Comparison of ENCODE assay signal across 2 cellular contexts in genomic region chr4:52704133-52704532, GRCh38.
TF ChIP-seq lines count a peak whose summit lies in the region.

No MANE protein-coding gene starts in this region.

TF ChIP-seq in liver, 16 proteins besides CTCF, POLR2A, EP300 and RAD21:
- TF ChIP-seq JUND (IDR thresholded peaks at IDR 0.05), result no peak
- no peak for TF ChIP-seq REST (IDR thresholded peaks at IDR 0.05)
- no peak for TF ChIP-seq NR2F2 (IDR thresholded peaks at IDR 0.05)
- TF ChIP-seq HNF4A (conservative IDR thresholded peaks at IDR 0.05), result peak; percentile 44 to 58
- TF ChIP-seq SP1 (IDR thresholded peaks at IDR 0.05), result peak; percentile 31
- no peak for TF ChIP-seq FOXA2 (IDR thresholded peaks at IDR 0.05)
- no peak for TF ChIP-seq YY1 (IDR thresholded peaks at IDR 0.05)
- TF ChIP-seq HNF4G (IDR thresholded peaks at IDR 0.05), result no peak
- TF ChIP-seq, protein P1, sequence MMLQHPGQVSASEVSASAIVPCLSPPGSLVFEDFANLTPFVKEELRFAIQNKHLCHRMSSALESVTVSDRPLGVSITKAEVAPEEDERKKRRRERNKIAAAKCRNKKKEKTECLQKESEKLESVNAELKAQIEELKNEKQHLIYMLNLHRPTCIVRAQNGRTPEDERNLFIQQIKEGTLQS (IDR thresholded peaks at IDR 0.05), result no peak
- TF ChIP-seq FOXA1 (IDR thresholded peaks at IDR 0.05), result no peak
- TF ChIP-seq RXRA (IDR thresholded peaks at IDR 0.05), result peak in 1 of 2 donors; percentile 40
- TF ChIP-seq MAX (IDR thresholded peaks at IDR 0.05), result peak; percentile 9
- no peak for TF ChIP-seq EGR1 (IDR thresholded peaks at IDR 0.05; ENCODE audit: low read depth in 2 of 2)
- no peak for TF ChIP-seq ZBTB33 (IDR thresholded peaks at IDR 0.05)
- no peak for TF ChIP-seq GABPA (IDR thresholded peaks at IDR 0.05 in 1 of 2, conservative IDR thresholded peaks at IDR 0.05 in 1 of 2)
- no peak for TF ChIP-seq TAF1 (conservative IDR thresholded peaks at IDR 0.05)

TF ChIP-seq in HepG2, 621 proteins besides CTCF, POLR2A, EP300 and RAD21:
- TF ChIP-seq GLMP (CRISPR knock-in tag; IDR thresholded peaks at IDR 0.05; ENCODE audit: borderline replicate concordance) (no peak), MBD4 (IDR thresholded peaks at IDR 0.05; ENCODE audit: borderline replicate concordance, low read length) (no peak), ZNF614 (CRISPR knock-in tag; IDR thresholded peaks at IDR 0.05; ENCODE audit: borderline replicate concordance) (no peak), E2F2 (CRISPR knock-in tag; IDR thresholded peaks at IDR 0.05; ENCODE audit: borderline replicate concordance) (no peak)
- TF ChIP-seq, protein P2, sequence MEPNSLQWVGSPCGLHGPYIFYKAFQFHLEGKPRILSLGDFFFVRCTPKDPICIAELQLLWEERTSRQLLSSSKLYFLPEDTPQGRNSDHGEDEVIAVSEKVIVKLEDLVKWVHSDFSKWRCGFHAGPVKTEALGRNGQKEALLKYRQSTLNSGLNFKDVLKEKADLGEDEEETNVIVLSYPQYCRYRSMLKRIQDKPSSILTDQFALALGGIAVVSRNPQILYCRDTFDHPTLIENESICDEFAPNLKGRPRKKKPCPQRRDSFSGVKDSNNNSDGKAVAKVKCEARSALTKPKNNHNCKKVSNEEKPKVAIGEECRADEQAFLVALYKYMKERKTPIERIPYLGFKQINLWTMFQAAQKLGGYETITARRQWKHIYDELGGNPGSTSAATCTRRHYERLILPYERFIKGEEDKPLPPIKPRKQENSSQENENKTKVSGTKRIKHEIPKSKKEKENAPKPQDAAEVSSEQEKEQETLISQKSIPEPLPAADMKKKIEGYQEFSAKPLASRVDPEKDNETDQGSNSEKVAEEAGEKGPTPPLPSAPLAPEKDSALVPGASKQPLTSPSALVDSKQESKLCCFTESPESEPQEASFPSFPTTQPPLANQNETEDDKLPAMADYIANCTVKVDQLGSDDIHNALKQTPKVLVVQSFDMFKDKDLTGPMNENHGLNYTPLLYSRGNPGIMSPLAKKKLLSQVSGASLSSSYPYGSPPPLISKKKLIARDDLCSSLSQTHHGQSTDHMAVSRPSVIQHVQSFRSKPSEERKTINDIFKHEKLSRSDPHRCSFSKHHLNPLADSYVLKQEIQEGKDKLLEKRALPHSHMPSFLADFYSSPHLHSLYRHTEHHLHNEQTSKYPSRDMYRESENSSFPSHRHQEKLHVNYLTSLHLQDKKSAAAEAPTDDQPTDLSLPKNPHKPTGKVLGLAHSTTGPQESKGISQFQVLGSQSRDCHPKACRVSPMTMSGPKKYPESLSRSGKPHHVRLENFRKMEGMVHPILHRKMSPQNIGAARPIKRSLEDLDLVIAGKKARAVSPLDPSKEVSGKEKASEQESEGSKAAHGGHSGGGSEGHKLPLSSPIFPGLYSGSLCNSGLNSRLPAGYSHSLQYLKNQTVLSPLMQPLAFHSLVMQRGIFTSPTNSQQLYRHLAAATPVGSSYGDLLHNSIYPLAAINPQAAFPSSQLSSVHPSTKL (CRISPR knock-in tag; IDR thresholded peaks at IDR 0.05), result no peak
TF ChIP-seq in HepG2: peak in this region for 0.
